Comparison of ENCODE assay signal across 7 cellular contexts in genomic region chr2:48685126-48685525, GRCh38.
"Had no signal": no experiment of that assay in that cellular context is flagged by ENCODE, and none has a peak within 500 bp of the region (broad histone marks: within the 10 kb centered on the region; RNA-seq: fewer than 3 reads in every experiment).

No MANE protein-coding gene starts in this region.

- H3K4me2 ChIP-seq: GM23338 had no signal

- H3K27ac ChIP-seq: HL-60 had no signal

- ATAC-seq: GM23338, HCT116 had no signal

- H3K4me1 ChIP-seq: HAP-1 had no signal

- H2AFZ ChIP-seq: GM23338 had no signal

- DNase-seq: H7, HFFc6, KG1 had no signal

- H3K9me3 ChIP-seq: HAP-1 had no signal

- H3K36me3 ChIP-seq: HAP-1 had no signal

- H3K4me3 ChIP-seq: GM23338, HAP-1 had no signal
